19 cellular contexts compared by ENCODE assay signal in the genomic region with DNA sequence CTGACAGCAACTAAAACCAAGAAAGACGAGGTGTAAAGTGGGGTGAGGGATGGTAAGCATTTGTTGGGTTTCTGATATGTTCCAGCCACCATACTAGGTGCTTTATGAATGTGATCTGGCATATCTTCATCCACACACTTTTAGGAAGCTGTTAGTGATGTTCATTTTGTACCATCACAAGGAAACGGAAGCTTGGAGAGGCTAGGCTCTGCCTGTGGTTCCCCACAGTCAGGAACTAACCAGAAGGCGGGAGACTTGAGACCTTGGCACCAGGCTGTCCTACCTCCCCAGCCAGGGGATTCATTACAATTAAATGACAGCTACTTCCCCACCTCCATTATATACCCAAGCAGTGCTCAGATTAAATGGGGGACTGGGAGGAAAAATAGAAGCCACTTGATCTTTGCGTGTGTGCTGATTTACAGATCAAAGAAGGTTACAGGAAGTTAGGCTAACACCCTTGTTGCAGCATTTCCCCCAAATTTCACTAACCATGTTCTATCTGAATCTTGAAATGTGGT. TPM values are rescaled to one million over a fixed set of nuclear protein-coding genes. Genes with fewer than 3 reads are reported as not detected.
A peak's percentile ranks its signal among the peaks of the same experiment; 100 is the strongest.
DNase-seq lines count a peak whose midpoint lies in the region; ATAC-seq and TF ChIP-seq lines count a peak whose summit lies in the region.
"Had no signal": no experiment of that assay in that cellular context is flagged by ENCODE, and none has a peak within 500 bp of the region (broad histone marks: within the 10 kb centered on the region; RNA-seq: fewer than 3 reads in every experiment).

No MANE protein-coding gene starts in this region.

- TF ChIP-seq CTCF in dorsolateral prefrontal cortex (IDR thresholded peaks at IDR 0.05 in 54 of 56, conservative IDR thresholded peaks at IDR 0.05 in 2 of 56; ENCODE audit: low read depth in 1 of 56, partially characterized antibody in 56 of 56): no peak

- H3K9me3 Mint-ChIP-seq in activated T-cell treated with anti-CD3 and anti-CD28 coated beads, Interleukin-2, amount 50 U/mL, for 4 hours: peaks cover 13% of the 10 kb centered on the region
- H3K9me3 Mint-ChIP-seq in stimulated activated effector memory CD8-positive, alpha-beta T cell treated with anti-CD3 and anti-CD28 coated beads, Interleukin-12 subunit alpha, Interleukin-12 subunit beta, amount 100 ng/mL, for 72 hours: peaks cover 12% of the 10 kb centered on the region
- H3K9me3 Mint-ChIP-seq: HFFc6 had no signal

- no peaks in the 10 kb centered on the region for H3K27me3 Mint-ChIP-seq in activated T-cell treated with anti-CD3 and anti-CD28 coated beads, Interleukin-2, amount 50 U/mL, for 4 hours (ENCODE audit: low read depth)

- H3K36me3 Mint-ChIP-seq in activated T-cell treated with anti-CD3 and anti-CD28 coated beads, Interleukin-2, amount 50 U/mL, for 4 hours (ENCODE audit: insufficient read depth): peaks cover 72% of the 10 kb centered on the region
- H3K36me3 Mint-ChIP-seq in stimulated activated effector memory CD8-positive, alpha-beta T cell treated with anti-CD3 and anti-CD28 coated beads, Interleukin-12 subunit alpha, Interleukin-12 subunit beta, amount 100 ng/mL, for 72 hours: peaks cover 99% of the 10 kb centered on the region

- H3K27ac ChIP-seq in dorsolateral prefrontal cortex: peak overlapping the region in 35 of 59 donors; percentile 0 to 86 (median 40)
- H3K27ac ChIP-seq: 22Rv1, coronary artery had no signal

- ATAC-seq in activated CD4-positive, CD25-positive, alpha-beta regulatory T cell treated with anti-CD3 and anti-CD28 coated beads, Interleukin-2, amount 50 U/mL, for 24 hours: peak; percentile 42 to 55
- peak; percentile 64 to 68 for ATAC-seq in activated T-cell treated with anti-CD3 and anti-CD28 coated beads, Interleukin-2, amount 50 U/mL, for 4 hours
- ATAC-seq in stimulated activated effector memory CD8-positive, alpha-beta T cell treated with anti-CD3 and anti-CD28 coated beads, Interleukin-12 subunit alpha, Interleukin-12 subunit beta, amount 100 ng/mL, for 72 hours: peak; percentile 89
- ATAC-seq in GM18520 (IDR thresholded peaks at IDR 0.05; ENCODE audit: unreplicated experiment): no peak
- ATAC-seq: WTC11 had no signal

- no peak overlapping the region for H3K4me3 ChIP-seq in dorsolateral prefrontal cortex
- H3K4me3 ChIP-seq: coronary artery had no signal

- no peak for DNase-seq in activated CD4-positive, CD25-positive, alpha-beta regulatory T cell treated with anti-CD3 and anti-CD28 coated beads, Interleukin-2, amount 50 U/mL, for 72 hours
- peak; percentile 23 for DNase-seq in activated T-cell treated with anti-CD3 and anti-CD28 coated beads, Interleukin-2, amount 50 U/mL, for 4 hours
- DNase-seq in dorsolateral prefrontal cortex (no peak), HPDE6-E6E7 (ENCODE audit: extremely low spot score) (no peak), cerebellar cortex (ENCODE audit: low spot score) (no peak)
- DNase-seq in stimulated activated effector memory CD8-positive, alpha-beta T cell treated with anti-CD3 and anti-CD28 coated beads, Interleukin-12 subunit alpha, Interleukin-12 subunit beta, amount 100 ng/mL, for 72 hours (ENCODE audit: low spot score in 2 of 2): peak in 1 of 2 donors; percentile 65
- DNase-seq: amygdala, head of caudate nucleus, HFFc6, NCI-H1694, posterior cingulate gyrus, trophoblast cell had no signal

- peak overlapping the region; percentile 95 for H3K4me3 Mint-ChIP-seq in activated T-cell treated with anti-CD3 and anti-CD28 coated beads, Interleukin-2, amount 50 U/mL, for 4 hours
- peak overlapping the region; percentile 65 for H3K4me3 Mint-ChIP-seq in stimulated activated effector memory CD8-positive, alpha-beta T cell treated with anti-CD3 and anti-CD28 coated beads, Interleukin-12 subunit alpha, Interleukin-12 subunit beta, amount 100 ng/mL, for 72 hours
- H3K4me3 Mint-ChIP-seq: CD14-positive monocyte, HFFc6, mesothelial cell of epicardium, WTC11 had no signal

- peaks cover 80% of the 10 kb centered on the region for H3K4me1 Mint-ChIP-seq in activated T-cell treated with anti-CD3 and anti-CD28 coated beads, Interleukin-2, amount 50 U/mL, for 4 hours (ENCODE audit: low read depth)
- peaks cover 71% of the 10 kb centered on the region for H3K4me1 Mint-ChIP-seq in stimulated activated effector memory CD8-positive, alpha-beta T cell treated with anti-CD3 and anti-CD28 coated beads, Interleukin-12 subunit alpha, Interleukin-12 subunit beta, amount 100 ng/mL, for 72 hours
- H3K4me1 Mint-ChIP-seq: mesothelial cell of epicardium, WTC11 had no signal

- intact Hi-C loops in dorsolateral prefrontal cortex (cut with DNase I): no loop called here

- H3K27ac Mint-ChIP-seq in stimulated activated effector memory CD8-positive, alpha-beta T cell treated with anti-CD3 and anti-CD28 coated beads, Interleukin-12 subunit alpha, Interleukin-12 subunit beta, amount 100 ng/mL, for 72 hours: peak overlapping the region; percentile 83
- H3K27ac Mint-ChIP-seq: HFFc6, mesothelial cell of epicardium, WTC11 had no signal

- H3K27me3 ChIP-seq in dorsolateral prefrontal cortex: no peaks in the 10 kb centered on the region

RNA-seq across cellular contexts. Expression of a gene that starts 43.0 kb away (rescaled TPM):
- total RNA-seq in activated T-cell treated with anti-CD3 and anti-CD28 coated beads, Interleukin-2, amount 50 U/mL, for 4 hours: 100 to 1,000 TPM; 345 to 411 (median 373) TPM
- 100 to 1,000 TPM in 2 of 120 experiments, 10 to 100 TPM in 118; 42.8 to 104 (median 78.6) TPM for total RNA-seq in dorsolateral prefrontal cortex
